In the genomic region with DNA sequence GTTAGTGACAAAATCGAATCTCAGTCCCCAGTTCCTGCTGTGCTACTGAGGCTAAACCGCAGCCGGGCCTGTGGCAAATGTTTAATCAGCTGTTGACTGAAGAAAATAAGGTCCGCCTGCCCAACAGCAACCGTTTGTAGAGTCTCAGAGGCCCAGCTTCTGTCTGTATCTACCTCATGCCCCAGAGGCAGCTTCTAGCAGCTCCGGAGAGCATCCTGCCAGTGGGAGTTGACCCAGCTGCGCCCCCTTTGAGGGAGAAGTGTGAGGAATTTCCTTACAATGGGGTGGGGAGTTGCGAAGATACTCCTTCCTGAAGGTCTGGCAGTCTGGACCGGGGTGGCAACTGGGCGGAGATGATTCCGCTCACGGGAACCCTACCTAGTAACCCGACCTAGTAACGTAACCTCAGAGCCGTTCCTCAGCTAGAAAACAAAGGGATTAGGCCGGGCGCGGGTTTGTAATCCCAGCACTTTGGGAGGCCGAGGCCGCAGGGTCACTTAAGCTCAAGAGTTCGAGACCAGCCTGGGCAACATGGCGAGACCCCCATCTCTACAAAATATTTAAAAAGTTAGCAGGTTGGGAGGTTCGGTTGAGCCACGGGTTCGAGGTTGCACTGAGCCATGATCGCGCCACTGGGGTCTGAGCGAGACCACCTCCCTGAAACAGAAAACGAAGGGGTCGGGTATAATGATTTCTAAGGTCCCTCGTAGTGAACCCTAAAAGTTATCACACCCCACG, we compare ENCODE assay signal across 9 cellular contexts. TPM values are rescaled to one million over a fixed set of nuclear protein-coding genes. Genes with fewer than 3 reads are reported as not detected.
DNase-seq lines count a peak whose midpoint lies in the region; ATAC-seq and TF ChIP-seq lines count a peak whose summit lies in the region.
"Had no signal": no experiment of that assay in that cellular context is flagged by ENCODE, and none has a peak within 500 bp of the region (broad histone marks: within the 10 kb centered on the region; RNA-seq: fewer than 3 reads in every experiment).

No MANE protein-coding gene starts in this region.

- peak; percentile 20 for TF ChIP-seq CTCF in cardiac fibroblast (IDR thresholded peaks at IDR 0.05; ENCODE audit: low read depth, low read length)
- TF ChIP-seq CTCF in smooth muscle cell (IDR thresholded peaks at IDR 0.05; ENCODE audit: borderline replicate concordance, insufficient read depth, poor library complexity, severe bottlenecking): no peak

- H3K9me3 ChIP-seq in smooth muscle cell (replicated peaks; ENCODE audit: low read depth): no peaks in the 10 kb centered on the region

- peaks cover 36% of the 10 kb centered on the region for H3K79me2 ChIP-seq in smooth muscle cell (ENCODE audit: low read depth)

- peaks cover 32% of the 10 kb centered on the region for H4K20me1 ChIP-seq in smooth muscle cell (ENCODE audit: low read depth)

- H3K4me2 ChIP-seq in smooth muscle cell: peak overlapping the region; percentile 83

- H3F3A ChIP-seq in smooth muscle cell (ENCODE audit: low read depth): peaks cover 27% of the 10 kb centered on the region

- ATAC-seq in GM18907 (IDR thresholded peaks at IDR 0.05; ENCODE audit: unreplicated experiment) (peak; percentile 26), SK-N-SH treated with all-trans-retinoic acid at 6 μM for 48 hours (peak; percentile 5; the same call in 2 of the 3 replicates), HG02642 (IDR thresholded peaks at IDR 0.05; ENCODE audit: poor library complexity, unreplicated experiment) (no peak)

- 3% methylated on average over 32 of the region's 32 CpGs for WGBS in smooth muscle cell (ENCODE audit: low lambda C conversion rate)

- peak overlapping the region; percentile 26 for H3K27ac ChIP-seq in smooth muscle cell (ENCODE audit: low read depth)

- H3K4me3 ChIP-seq in cardiac fibroblast (replicated peaks in 1 of 2; ENCODE audit: low read depth in 2 of 2, low read length in 2 of 2) (peak overlapping the region; percentile 63 to 64), smooth muscle cell (peak overlapping the region; percentile 96)

- H3K27me3 ChIP-seq in smooth muscle cell (ENCODE audit: low read depth): no peaks in the 10 kb centered on the region

- peak; percentile 68 for DNase-seq in Ammon's horn (ENCODE audit: low spot score)
- DNase-seq in MV-4-11 (lab: John Stamatoyannopoulos, UW): peak; percentile 75
- DNase-seq in cardiac fibroblast (ENCODE audit: low read depth in 2 of 2): peak; percentile 69 to 83
- peak; percentile 63 for DNase-seq in iris pigment epithelial cell (ENCODE audit: low read depth)
- no peak for DNase-seq in smooth muscle cell (lab: John Stamatoyannopoulos, UW; ENCODE audit: unreplicated experiment)

- H3K9ac ChIP-seq in smooth muscle cell (ENCODE audit: low read depth): peak overlapping the region; percentile 82

- H3K4me1 ChIP-seq in smooth muscle cell (ENCODE audit: low read depth): peaks cover 41% of the 10 kb centered on the region

- H2AFZ ChIP-seq in smooth muscle cell (ENCODE audit: low read depth): peak overlapping the region; percentile 85

- H3K36me3 ChIP-seq in smooth muscle cell (ENCODE audit: low read depth): no peaks in the 10 kb centered on the region

TF ChIP-seq in SK-N-SH treated with all-trans-retinoic acid at 6 μM for 48 hours, 23 proteins besides CTCF, POLR2A, EP300 and RAD21:
- no peak for TF ChIP-seq ZFP30 (CRISPR knock-in tag; IDR thresholded peaks at IDR 0.05)
- peak; percentile 7; the same call in 1 of the 2 replicates for TF ChIP-seq ZNF8 (CRISPR knock-in tag; IDR thresholded peaks at IDR 0.05)
- no peak for TF ChIP-seq ARNTL (CRISPR knock-in tag; IDR thresholded peaks at IDR 0.05; ENCODE audit: borderline replicate concordance, low read depth)
- TF ChIP-seq GLIS3 (CRISPR knock-in tag; IDR thresholded peaks at IDR 0.05): 0 out of 2 replicates have a peak, but pooled peaks have one; percentile 9
- no peak for TF ChIP-seq PPARA (CRISPR knock-in tag; IDR thresholded peaks at IDR 0.05; ENCODE audit: borderline replicate concordance)
- TF ChIP-seq, protein P1, sequence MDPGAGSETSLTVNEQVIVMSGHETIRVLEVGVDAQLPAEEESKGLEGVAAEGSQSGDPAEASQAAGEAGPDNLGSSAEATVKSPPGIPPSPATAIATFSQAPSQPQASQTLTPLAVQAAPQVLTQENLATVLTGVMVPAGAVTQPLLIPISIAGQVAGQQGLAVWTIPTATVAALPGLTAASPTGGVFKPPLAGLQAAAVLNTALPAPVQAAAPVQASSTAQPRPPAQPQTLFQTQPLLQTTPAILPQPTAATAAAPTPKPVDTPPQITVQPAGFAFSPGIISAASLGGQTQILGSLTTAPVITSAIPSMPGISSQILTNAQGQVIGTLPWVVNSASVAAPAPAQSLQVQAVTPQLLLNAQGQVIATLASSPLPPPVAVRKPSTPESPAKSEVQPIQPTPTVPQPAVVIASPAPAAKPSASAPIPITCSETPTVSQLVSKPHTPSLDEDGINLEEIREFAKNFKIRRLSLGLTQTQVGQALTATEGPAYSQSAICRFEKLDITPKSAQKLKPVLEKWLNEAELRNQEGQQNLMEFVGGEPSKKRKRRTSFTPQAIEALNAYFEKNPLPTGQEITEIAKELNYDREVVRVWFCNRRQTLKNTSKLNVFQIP (CRISPR knock-in tag; IDR thresholded peaks at IDR 0.05; ENCODE audit: borderline replicate concordance, low read depth): no peak
- TF ChIP-seq, protein P2, sequence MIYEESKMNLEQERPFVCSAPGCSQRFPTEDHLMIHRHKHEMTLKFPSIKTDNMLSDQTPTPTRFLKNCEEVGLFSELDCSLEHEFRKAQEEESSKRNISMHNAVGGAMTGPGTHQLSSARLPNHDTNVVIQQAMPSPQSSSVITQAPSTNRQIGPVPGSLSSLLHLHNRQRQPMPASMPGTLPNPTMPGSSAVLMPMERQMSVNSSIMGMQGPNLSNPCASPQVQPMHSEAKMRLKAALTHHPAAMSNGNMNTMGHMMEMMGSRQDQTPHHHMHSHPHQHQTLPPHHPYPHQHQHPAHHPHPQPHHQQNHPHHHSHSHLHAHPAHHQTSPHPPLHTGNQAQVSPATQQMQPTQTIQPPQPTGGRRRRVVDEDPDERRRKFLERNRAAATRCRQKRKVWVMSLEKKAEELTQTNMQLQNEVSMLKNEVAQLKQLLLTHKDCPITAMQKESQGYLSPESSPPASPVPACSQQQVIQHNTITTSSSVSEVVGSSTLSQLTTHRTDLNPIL (CRISPR knock-in tag; IDR thresholded peaks at IDR 0.05; ENCODE audit: low read depth): 0 out of 2 replicates have a peak, but pooled peaks have one; percentile 26
TF ChIP-seq in SK-N-SH treated with all-trans-retinoic acid at 6 μM for 48 hours: peak in this region for 3.

RNA-seq across cellular contexts. Expression of gene ZNF775, which starts 0.8 kb away (rescaled TPM):
- 4.7 and 5.9 TPM in 2 replicates for total RNA-seq in smooth muscle cell
- polyA plus RNA-seq in smooth muscle cell: 16.8 and 23.8 TPM in 2 replicates

RNA-seq across cellular contexts. Expression of gene REPIN1, which starts 9.7 kb away (rescaled TPM):
- total RNA-seq in smooth muscle cell: 39.4 and 60.9 TPM in 2 replicates
- 55.5 and 68.1 TPM in 2 replicates for polyA plus RNA-seq in smooth muscle cell

RNA-seq across cellular contexts. Expression of gene RARRES2, which starts 36.9 kb away (rescaled TPM):
- 23.6 and 23.8 TPM in 2 replicates for total RNA-seq in smooth muscle cell
- 31.8 and 37.5 TPM in 2 replicates for polyA plus RNA-seq in smooth muscle cell
- total RNA-seq: T-helper 2 cell treated with Interferon-gamma antibody and Interleukin-4, amounts not matched to agents 100 ng/mL and 5 ng/mL, for 36 hours had no signal

RNA-seq across cellular contexts. Expression of gene ACTR3C, which starts 54.9 kb away (rescaled TPM):
- total RNA-seq in smooth muscle cell: 1.7 and 7.6 TPM in 2 replicates
- 0.89 and 2.4 TPM in 2 replicates for polyA plus RNA-seq in smooth muscle cell

RNA-seq across cellular contexts. Expression of gene LRRC61, which starts 55.1 kb away (rescaled TPM):
- total RNA-seq in smooth muscle cell: 6.9 and 7.4 TPM in 2 replicates
- polyA plus RNA-seq in smooth muscle cell: 14.7 and 16.6 TPM in 2 replicates
